Comparison of ENCODE assay signal across 23 cellular contexts in the genomic region with DNA sequence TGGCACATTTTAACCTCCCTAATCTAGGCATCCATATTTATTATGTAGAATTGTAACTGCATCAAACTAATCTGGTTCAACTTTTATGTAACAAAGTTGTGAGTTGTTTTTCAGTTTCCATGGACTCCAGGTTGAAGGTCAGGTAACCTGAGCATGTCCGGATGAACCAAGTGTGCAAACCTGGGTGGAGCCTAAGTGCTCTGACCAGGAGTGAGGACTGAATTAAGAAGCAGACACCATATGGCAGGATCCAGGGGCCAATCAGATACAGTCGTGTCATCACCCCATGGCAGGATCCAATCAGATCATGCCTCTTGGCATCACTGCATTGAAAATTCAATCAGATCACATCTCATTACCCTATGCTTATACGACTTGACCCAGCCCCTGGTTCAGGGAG. TPM values are rescaled to one million over a fixed set of nuclear protein-coding genes. Genes with fewer than 3 reads are reported as not detected.
"Had no signal": no experiment of that assay in that cellular context is flagged by ENCODE, and none has a peak within 500 bp of the region (broad histone marks: within the 10 kb centered on the region; RNA-seq: fewer than 3 reads in every experiment).

No MANE protein-coding gene starts in this region.

- H2AFZ ChIP-seq: hepatocyte had no signal

- H3K4me3 ChIP-seq: esophagus muscularis mucosa, hepatocyte, left ventricle myocardium inferior, smooth muscle cell, transverse colon had no signal

- H3K9me3 ChIP-seq: esophagus muscularis mucosa, left ventricle myocardium inferior, transverse colon had no signal

- FAIRE-seq: keratinocyte, TTC549 had no signal

- H3K27ac ChIP-seq: brain microvascular endothelial cell, esophagus muscularis mucosa, hepatocyte, left ventricle myocardium inferior, transverse colon had no signal

- DNase-seq: activated CD4-positive, alpha-beta T cell treated with anti-CD3 and anti-CD28 coated beads, Interleukin-2, amount 10 ng/mL, durations not matched to agents 7 days and 5 days; activated CD8-positive, alpha-beta memory T cell treated with anti-CD3 and anti-CD28 coated beads, Interleukin-2, amount 50 U/mL, for 48 hours; activated gamma-delta T cell; activated T-cell treated with anti-CD3 and anti-CD28 coated beads, Interleukin-2, amount 50 U/mL, for 72 hours; amygdala; brain microvascular endothelial cell; cortex of kidney; effector CD4-positive, alpha-beta T cell; left ventricle myocardium inferior; mesenchymal stem cell; occipital lobe; right cardiac atrium; stimulated activated CD4-positive, alpha-beta T cell treated with anti-CD3 and anti-CD28 coated beads, Interleukin-4, amount 100 ng/mL, for 4 hours; stimulated activated CD8-positive, alpha-beta memory T cell treated with anti-CD3 and anti-CD28 coated beads, Interleukin-4, amount 100 ng/mL, for 48 hours; stimulated activated naive CD4-positive, alpha-beta T cell treated with Interleukin-2 at 50 U/mL for 16 hours; T-helper 2 cell; transverse colon had no signal

- H3K36me3 ChIP-seq: brain microvascular endothelial cell, esophagus muscularis mucosa, left ventricle myocardium inferior, transverse colon had no signal

- ATAC-seq: activated T-cell treated with anti-CD3 and anti-CD28 coated beads, Interleukin-2, amount 50 U/mL, for 72 hours; natural killer cell treated with Interleukin-12 subunit alpha and Interleukin-12 subunit beta and Interleukin-15 and Interleukin-18, amount 100 ng/mL, for 72 hours; right cardiac atrium had no signal

- H3K79me2 ChIP-seq: hepatocyte had no signal

- H3K4me1 ChIP-seq: esophagus muscularis mucosa, left ventricle myocardium inferior, transverse colon had no signal

- H3K27me3 ChIP-seq: brain microvascular endothelial cell, esophagus muscularis mucosa, hepatocyte, transverse colon had no signal

- H3K4me2 ChIP-seq: hepatocyte, smooth muscle cell had no signal

RNA-seq across cellular contexts. Expression of a gene that starts 41.2 kb away (rescaled TPM):
- total RNA-seq: activated CD4-positive, alpha-beta T cell treated with anti-CD3 and anti-CD28 coated beads, Interleukin-2, amount 10 ng/mL, durations not matched to agents 7 days and 5 days; activated T-cell treated with anti-CD3 and anti-CD28 coated beads, Interleukin-2, amount 50 U/mL, for 72 hours; natural killer cell treated with Interleukin-12 subunit alpha and Interleukin-12 subunit beta and Interleukin-15 and Interleukin-18, amount 100 ng/mL, for 72 hours had no signal
